8 cellular contexts compared by ENCODE assay signal in genomic region chr2:378364-378763, GRCh38.
"Had no signal": no experiment of that assay in that cellular context is flagged by ENCODE, and none has a peak within 500 bp of the region (broad histone marks: within the 10 kb centered on the region; RNA-seq: fewer than 3 reads in every experiment).

No MANE protein-coding gene starts in this region.

- H3K4me3 ChIP-seq: GM12878 had no signal

- FAIRE-seq: G401.6, GM12878, GM12891, GM12892, GM18507, GM19239 had no signal

- DNase-seq: GDM1, GF-D8 had no signal

- ATAC-seq: GM12878 had no signal
